Comparison of ENCODE assay signal across 8 cellular contexts in genomic region chr13:52617070-52618060, GRCh38. TPM values are rescaled to one million over a fixed set of nuclear protein-coding genes. Genes with fewer than 3 reads are reported as not detected.
DNase-seq lines count a peak whose midpoint lies in the region; ATAC-seq and TF ChIP-seq lines count a peak whose summit lies in the region.

No MANE protein-coding gene starts in this region.

- no peak for TF ChIP-seq EP300 in Ishikawa (IDR thresholded peaks at IDR 0.05; ENCODE audit: borderline replicate concordance)

- no peak for TF ChIP-seq RAD21 in Ishikawa (IDR thresholded peaks at IDR 0.05; ENCODE audit: low read depth)

- DNase-seq in DMS53 treated with DMSO at 0.1 percent for 48 hours (lab: John Stamatoyannopoulos, UW; ENCODE audit: unreplicated experiment) = peak; percentile 74
- peak; percentile 69 for DNase-seq in OCI-M2 (lab: John Stamatoyannopoulos, UW; ENCODE audit: unreplicated experiment)
- peak; percentile 85 for DNase-seq in activated T-cell treated with anti-CD3 and anti-CD28 coated beads, Interleukin-2, amount 50 U/mL, for 1 hour
- peak; percentile 88 for DNase-seq in myocyte (ENCODE audit: low read depth)
- peak; percentile 69 for DNase-seq in stimulated activated CD8-positive, alpha-beta memory T cell treated with anti-CD3 and anti-CD28 coated beads, Interleukin-7, amount 100 ng/mL, for 24 hours (ENCODE audit: low read depth)

- peak; percentile 98 for ATAC-seq in GM21717 (IDR thresholded peaks at IDR 0.05; ENCODE audit: unreplicated experiment)
- ATAC-seq in esophagus mucosa = peak; percentile 95

TF ChIP-seq in Ishikawa, 13 proteins besides CTCF, POLR2A, EP300 and RAD21:
- TF ChIP-seq TAF1 (IDR thresholded peaks at IDR 0.05; ENCODE audit: low read depth) (peak; percentile 75), FOXM1 (IDR thresholded peaks at IDR 0.05; ENCODE audit: borderline replicate concordance, low read depth) (no peak), TCF12 (IDR thresholded peaks at IDR 0.05; ENCODE audit: low read depth) (peak; percentile 65), REST (IDR thresholded peaks at IDR 0.05; ENCODE audit: low read depth) (no peak), TEAD4 (IDR thresholded peaks at IDR 0.05) (peak; percentile 25; the same call in 1 of the 2 replicates), EGR1 (IDR thresholded peaks at IDR 0.05) (no peak), YY1 (IDR thresholded peaks at IDR 0.05; ENCODE audit: low read depth) (peak; percentile 74), CEBPB (IDR thresholded peaks at IDR 0.05) (no peak), MAX (IDR thresholded peaks at IDR 0.05) (peak; percentile 67), USF1 (IDR thresholded peaks at IDR 0.05) (peak; percentile 51; the same call in 1 of the 2 replicates), NFIC (IDR thresholded peaks at IDR 0.05) (0 out of 2 replicates have a peak, but pooled peaks have one; percentile 7), CREB1 (IDR thresholded peaks at IDR 0.05; ENCODE audit: low read depth) (no peak), ZBTB7A (IDR thresholded peaks at IDR 0.05; ENCODE audit: low read depth) (0 out of 2 replicates have a peak, but pooled peaks have one; percentile 51)

RNA-seq across cellular contexts. Expression of gene HNRNPA1L2, which starts 24.9 kb away (rescaled TPM):
- total RNA-seq in esophagus mucosa (3.7 TPM), myocyte (2.4 and 3.6 TPM in 2 replicates)
- 7.2 TPM for polyA plus RNA-seq in myocyte (2012)

RNA-seq across cellular contexts. Expression of gene SUGT1, which starts 35.3 kb away (rescaled TPM):
- total RNA-seq in esophagus mucosa (33.0 TPM), myocyte (38.1 and 43.7 TPM in 2 replicates)
- polyA plus RNA-seq in myocyte (2012) = 31.1 TPM

Comparison
In these comparisons a context has a peak if more than half of its experiments do, and no peak if none do; other contexts are left out.
1. Peak in every context shown above with its lines: DNase-seq and ATAC-seq.